ENCODE assay signal across 34 cellular contexts in genomic region chr1:222845763-222846162, GRCh38.
"Had no signal": no experiment of that assay in that cellular context is flagged by ENCODE, and none has a peak within 500 bp of the region (broad histone marks: within the 10 kb centered on the region; RNA-seq: fewer than 3 reads in every experiment).

No MANE protein-coding gene starts in this region.

- H3K27ac ChIP-seq: ascending aorta, cardiac muscle cell had no signal

- ATAC-seq: activated CD8-positive, alpha-beta T cell treated with anti-CD3 and anti-CD28 coated beads for 36 hours; activated naive CD8-positive, alpha-beta T cell treated with anti-CD3 and anti-CD28 coated beads, Interleukin-2, amount 50 U/mL, for 24 hours; activated T-cell treated with anti-CD3 and anti-CD28 coated beads, Interleukin-2, amount 50 U/mL, for 4 hours; activated T-cell treated with anti-CD3 and anti-CD28 coated beads, Interleukin-2, amount 50 U/mL, for 72 hours; activated T-helper 17 cell treated with anti-CD3 and anti-CD28 coated beads, Interleukin-2, amount 50 U/mL, for 72 hours had no signal

- H3K36me3 Mint-ChIP-seq: activated CD4-positive, alpha-beta memory T cell treated with anti-CD3 and anti-CD28 coated beads for 36 hours; activated naive CD4-positive, alpha-beta T cell treated with anti-CD3 and anti-CD28 coated beads, Interleukin-2, amount 10 ng/mL, durations not matched to agents 7 days and 5 days; activated naive CD8-positive, alpha-beta T cell had no signal

- H3K9me3 ChIP-seq: ascending aorta had no signal

- H3K36me3 ChIP-seq: ascending aorta, cardiac muscle cell had no signal

- H3K27me3 ChIP-seq: ascending aorta, cardiac muscle cell had no signal

- H3K27me3 Mint-ChIP-seq: activated B cell treated with CpG ODN at 0.5 μM for 24 hours; activated CD4-positive, alpha-beta memory T cell treated with anti-CD3 and anti-CD28 coated beads for 36 hours; activated CD4-positive, alpha-beta T cell treated with anti-CD3 and anti-CD28 coated beads, Interleukin-2, amount 10 ng/mL, durations not matched to agents 24 days and 14 days; activated CD8-positive, alpha-beta T cell treated with anti-CD3 and anti-CD28 coated beads for 36 hours; activated naive CD4-positive, alpha-beta T cell treated with anti-CD3 and anti-CD28 coated beads, Interleukin-2, amount 10 ng/mL, durations not matched to agents 7 days and 5 days; activated naive CD4-positive, alpha-beta T cell treated with anti-CD3 and anti-CD28 coated beads, Interleukin-2, amount 50 U/mL, for 24 hours; activated naive CD8-positive, alpha-beta T cell; activated naive CD8-positive, alpha-beta T cell treated with anti-CD3 and anti-CD28 coated beads, Interleukin-2, amount 10 ng/mL, durations not matched to agents 7 days and 5 days; activated naive CD8-positive, alpha-beta T cell treated with anti-CD3 and anti-CD28 coated beads, Interleukin-2, amount 50 U/mL, for 24 hours; activated T-helper 17 cell treated with anti-CD3 and anti-CD28 coated beads, Interleukin-2, amount 50 U/mL, for 72 hours; brain; central memory CD8-positive, alpha-beta T cell had no signal

- H3K4me3 ChIP-seq: ascending aorta, cardiac muscle cell had no signal

- H3K4me1 ChIP-seq: ascending aorta had no signal

- DNase-seq: activated B cell treated with CpG ODN at 0.5 μM for 24 hours; activated CD4-positive, alpha-beta memory T cell treated with anti-CD3 and anti-CD28 coated beads for 36 hours; activated CD4-positive, alpha-beta T cell treated with anti-CD3 and anti-CD28 coated beads for 4 hours; activated CD4-positive, alpha-beta T cell treated with anti-CD3 and anti-CD28 coated beads, Interleukin-2, amount 10 ng/mL, durations not matched to agents 24 days and 14 days; activated CD4-positive, alpha-beta T cell treated with anti-CD3 and anti-CD28 coated beads, Interleukin-2, amount 50 U/mL, for 1 hour; activated CD4-positive, alpha-beta T cell treated with anti-CD3 and anti-CD28 coated beads, Interleukin-2, amount 50 U/mL, for 4 hours; activated CD4-positive, CD25-positive, alpha-beta regulatory T cell treated with anti-CD3 and anti-CD28 coated beads, Interleukin-2, amount 50 U/mL, for 72 hours; activated CD8-positive, alpha-beta memory T cell treated with anti-CD3 and anti-CD28 coated beads, Interleukin-2, amount 50 U/mL, for 4 hours; activated CD8-positive, alpha-beta T cell treated with anti-CD3 and anti-CD28 coated beads for 36 hours; activated effector memory CD4-positive, alpha-beta T cell treated with anti-CD3 and anti-CD28 coated beads, Interleukin-2, amount 50 U/mL, for 16 hours; activated gamma-delta T cell treated with Interleukin-2 at 50 U/mL for 16 hours; activated naive CD4-positive, alpha-beta T cell; activated naive CD4-positive, alpha-beta T cell treated with anti-CD3 and anti-CD28 coated beads, Interleukin-2, amount 10 ng/mL, durations not matched to agents 7 days and 5 days; activated naive CD8-positive, alpha-beta T cell treated with anti-CD3 and anti-CD28 coated beads, Interleukin-2, amount 10 ng/mL, durations not matched to agents 7 days and 5 days; activated naive CD8-positive, alpha-beta T cell treated with anti-CD3 and anti-CD28 coated beads, Interleukin-2, amount 50 U/mL, for 24 hours; activated T-cell treated with anti-CD3 and anti-CD28 coated beads for 4 hours; activated T-cell treated with anti-CD3 and anti-CD28 coated beads, Interleukin-2, amount 50 U/mL, for 1 hour; activated T-cell treated with anti-CD3 and anti-CD28 coated beads, Interleukin-2, amount 50 U/mL, for 4 hours; activated T-cell treated with anti-CD3 and anti-CD28 coated beads, Interleukin-2, amount 50 U/mL, for 72 hours; amygdala; anterior cingulate cortex; caudate nucleus; cerebellar nuclear complex; T-helper 2 cell; T-helper 9 cell had no signal

- H3K9me3 Mint-ChIP-seq: activated B cell treated with CpG ODN at 0.5 μM for 24 hours; activated CD4-positive, alpha-beta memory T cell treated with anti-CD3 and anti-CD28 coated beads for 36 hours; activated CD4-positive, alpha-beta T cell treated with anti-CD3 and anti-CD28 coated beads, Interleukin-2, amount 10 ng/mL, durations not matched to agents 24 days and 14 days; activated CD8-positive, alpha-beta T cell treated with anti-CD3 and anti-CD28 coated beads for 36 hours; activated naive CD4-positive, alpha-beta T cell treated with anti-CD3 and anti-CD28 coated beads, Interleukin-2, amount 10 ng/mL, durations not matched to agents 7 days and 5 days; activated naive CD4-positive, alpha-beta T cell treated with anti-CD3 and anti-CD28 coated beads, Interleukin-2, amount 50 U/mL, for 24 hours; activated naive CD8-positive, alpha-beta T cell treated with anti-CD3 and anti-CD28 coated beads, Interleukin-2, amount 10 ng/mL, durations not matched to agents 7 days and 5 days; activated naive CD8-positive, alpha-beta T cell treated with anti-CD3 and anti-CD28 coated beads, Interleukin-2, amount 50 U/mL, for 24 hours; activated T-cell treated with anti-CD3 and anti-CD28 coated beads, Interleukin-2, amount 50 U/mL, for 4 hours; activated T-cell treated with anti-CD3 and anti-CD28 coated beads, Interleukin-2, amount 50 U/mL, for 72 hours; activated T-helper 1 cell treated with anti-CD3 and anti-CD28 coated beads, Interleukin-12 subunit alpha, Interleukin-12 subunit beta, Interleukin-2, Interleukin-4 antibody, amounts not matched to agents 30 ng/mL and 10 ng/mL and 1 ng/mL, durations not matched to agents 14 hours and 24 hours and 36 hours; activated T-helper 17 cell treated with anti-CD3 and anti-CD28 coated beads, Interleukin-2, amount 50 U/mL, for 72 hours; central memory CD8-positive, alpha-beta T cell; T-helper 2 cell treated with Interferon-gamma antibody and Interleukin-4, amounts not matched to agents 5 μg/mL and 100 μg/mL, for 36 hours had no signal

- H3K4me3 Mint-ChIP-seq: activated B cell treated with CpG ODN at 0.5 μM for 24 hours; activated CD4-positive, alpha-beta memory T cell treated with anti-CD3 and anti-CD28 coated beads for 36 hours; activated CD4-positive, alpha-beta T cell treated with anti-CD3 and anti-CD28 coated beads, Interleukin-2, amount 10 ng/mL, durations not matched to agents 24 days and 14 days; activated CD8-positive, alpha-beta T cell treated with anti-CD3 and anti-CD28 coated beads for 36 hours; activated naive CD4-positive, alpha-beta T cell treated with anti-CD3 and anti-CD28 coated beads, Interleukin-2, amount 10 ng/mL, durations not matched to agents 7 days and 5 days; activated naive CD4-positive, alpha-beta T cell treated with anti-CD3 and anti-CD28 coated beads, Interleukin-2, amount 50 U/mL, for 24 hours; activated naive CD8-positive, alpha-beta T cell; activated naive CD8-positive, alpha-beta T cell treated with anti-CD3 and anti-CD28 coated beads, Interleukin-2, amount 10 ng/mL, durations not matched to agents 7 days and 5 days; activated naive CD8-positive, alpha-beta T cell treated with anti-CD3 and anti-CD28 coated beads, Interleukin-2, amount 50 U/mL, for 24 hours; activated T-cell treated with anti-CD3 and anti-CD28 coated beads, Interleukin-2, amount 50 U/mL, for 4 hours; activated T-cell treated with anti-CD3 and anti-CD28 coated beads, Interleukin-2, amount 50 U/mL, for 72 hours; activated T-helper 1 cell treated with anti-CD3 and anti-CD28 coated beads, Interleukin-12 subunit alpha, Interleukin-12 subunit beta, Interleukin-2, Interleukin-4 antibody, amounts not matched to agents 30 ng/mL and 10 ng/mL and 1 ng/mL, durations not matched to agents 14 hours and 24 hours and 36 hours; activated T-helper 17 cell treated with anti-CD3 and anti-CD28 coated beads, Interleukin-2, amount 50 U/mL, for 72 hours; brain; central memory CD8-positive, alpha-beta T cell; T-helper 2 cell treated with Interferon-gamma antibody and Interleukin-4, amounts not matched to agents 5 μg/mL and 100 μg/mL, for 36 hours had no signal

- H3K27ac Mint-ChIP-seq: activated B cell treated with CpG ODN at 0.5 μM for 24 hours; activated CD4-positive, alpha-beta memory T cell treated with anti-CD3 and anti-CD28 coated beads for 36 hours; activated CD4-positive, alpha-beta T cell treated with anti-CD3 and anti-CD28 coated beads, Interleukin-2, amount 10 ng/mL, durations not matched to agents 24 days and 14 days; activated CD8-positive, alpha-beta T cell treated with anti-CD3 and anti-CD28 coated beads for 36 hours; activated naive CD4-positive, alpha-beta T cell treated with anti-CD3 and anti-CD28 coated beads, Interleukin-2, amount 10 ng/mL, durations not matched to agents 7 days and 5 days; activated naive CD4-positive, alpha-beta T cell treated with anti-CD3 and anti-CD28 coated beads, Interleukin-2, amount 50 U/mL, for 24 hours; activated naive CD8-positive, alpha-beta T cell; activated naive CD8-positive, alpha-beta T cell treated with anti-CD3 and anti-CD28 coated beads, Interleukin-2, amount 10 ng/mL, durations not matched to agents 7 days and 5 days; activated naive CD8-positive, alpha-beta T cell treated with anti-CD3 and anti-CD28 coated beads, Interleukin-2, amount 50 U/mL, for 24 hours; activated T-cell treated with anti-CD3 and anti-CD28 coated beads, Interleukin-2, amount 50 U/mL, for 72 hours; activated T-helper 1 cell treated with anti-CD3 and anti-CD28 coated beads, Interleukin-12 subunit alpha, Interleukin-12 subunit beta, Interleukin-2, Interleukin-4 antibody, amounts not matched to agents 30 ng/mL and 10 ng/mL and 1 ng/mL, durations not matched to agents 14 hours and 24 hours and 36 hours; activated T-helper 17 cell treated with anti-CD3 and anti-CD28 coated beads, Interleukin-2, amount 50 U/mL, for 72 hours; brain; T-helper 2 cell treated with Interferon-gamma antibody and Interleukin-4, amounts not matched to agents 5 μg/mL and 100 μg/mL, for 36 hours had no signal

- H3K4me1 Mint-ChIP-seq: activated B cell treated with CpG ODN at 0.5 μM for 24 hours; activated CD4-positive, alpha-beta T cell treated with anti-CD3 and anti-CD28 coated beads, Interleukin-2, amount 10 ng/mL, durations not matched to agents 24 days and 14 days; activated naive CD4-positive, alpha-beta T cell treated with anti-CD3 and anti-CD28 coated beads, Interleukin-2, amount 10 ng/mL, durations not matched to agents 7 days and 5 days; activated naive CD8-positive, alpha-beta T cell treated with anti-CD3 and anti-CD28 coated beads, Interleukin-2, amount 10 ng/mL, durations not matched to agents 7 days and 5 days; activated T-helper 17 cell treated with anti-CD3 and anti-CD28 coated beads, Interleukin-2, amount 50 U/mL, for 72 hours had no signal
